Comparison of ENCODE assay signal across 26 cellular contexts in the genomic region with DNA sequence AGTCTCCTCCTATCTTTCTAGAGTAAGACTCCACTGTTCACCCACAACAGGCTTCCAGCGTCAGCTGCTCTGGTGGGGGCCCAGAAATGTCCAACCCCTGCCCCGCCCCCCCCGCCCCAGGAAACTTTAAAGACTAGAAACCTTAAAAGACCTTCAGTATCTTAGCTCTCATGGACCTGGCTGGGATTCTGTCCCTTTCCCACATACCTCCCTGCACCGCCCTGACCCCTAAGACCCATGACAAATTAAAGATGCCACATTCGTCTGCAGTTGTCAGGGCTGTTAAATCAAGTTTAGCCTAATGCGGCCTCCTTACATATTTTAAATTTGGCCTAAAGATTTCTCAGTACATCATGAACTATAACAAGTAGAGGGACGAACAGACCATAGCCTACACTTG. TPM values are rescaled to one million over a fixed set of nuclear protein-coding genes. Genes with fewer than 3 reads are reported as not detected.
"Had no signal": no experiment of that assay in that cellular context is flagged by ENCODE, and none has a peak within 500 bp of the region (broad histone marks: within the 10 kb centered on the region; RNA-seq: fewer than 3 reads in every experiment).

No MANE protein-coding gene starts in this region.

- H3K27ac ChIP-seq: HL-60, KMS-11, RWPE1 had no signal

- DNase-seq: Kasumi-1, MM.1S, NCI-H1092 treated with DMSO at 0.1 percent for 48 hours, NCI-H1436, NCI-H187, NCI-H2029, NCI-H2081 treated with DMSO at 0.1 percent for 48 hours, NCI-H2171, NCI-H226, NCI-H446, NCI-H510A, NCI-H524 treated with DMSO at 0.1 percent for 48 hours, NCI-H69, NCI-H774, PC-3, SIG-M5, SK-N-SH had no signal

- H3K4me3 Mint-ChIP-seq: IgD-negative memory B cell had no signal

- H3K4me2 ChIP-seq: KMS-11, SK-N-SH had no signal

- H3K27me3 Mint-ChIP-seq: IgD-negative memory B cell had no signal

- ATAC-seq: K562, Panc1, PC-3 had no signal

- H3K4me1 Mint-ChIP-seq: IgD-negative memory B cell had no signal

- H3K4me3 ChIP-seq: K562 had no signal

- H3K9me3 ChIP-seq: SK-N-SH had no signal

- H3K27ac Mint-ChIP-seq: IgD-negative memory B cell had no signal

- H3K9me2 ChIP-seq: SK-N-SH had no signal

RNA-seq across cellular contexts. Expression of a gene that starts 10.0 kb away (rescaled TPM):
- total RNA-seq: K562, M059J, OCI-LY7, PC-3, SK-MEL-5 had no signal
- polyA plus RNA-seq: IgD-negative memory B cell, K562, SK-N-SH had no signal

RNA-seq across cellular contexts. Expression of a gene that starts 20.0 kb away (rescaled TPM):
- total RNA-seq: K562, OCI-LY7, PC-3, SK-MEL-5 had no signal
- polyA plus RNA-seq: IgD-negative memory B cell, K562 had no signal
